15 cellular contexts compared by ENCODE assay signal in genomic region chr10:5565205-5565545, GRCh38. TPM values are rescaled to one million over a fixed set of nuclear protein-coding genes. Genes with fewer than 3 reads are reported as not detected.
A peak's percentile ranks its signal among the peaks of the same experiment; 100 is the strongest.
DNase-seq lines count a peak whose midpoint lies in the region; ATAC-seq, FAIRE-seq and TF ChIP-seq lines count a peak whose summit lies in the region.
"Had no signal": no experiment of that assay in that cellular context is flagged by ENCODE, and none has a peak within 500 bp of the region (broad histone marks: within the 10 kb centered on the region; RNA-seq: fewer than 3 reads in every experiment).

No MANE protein-coding gene starts in this region.

- H3K9ac ChIP-seq in HepG2 (ENCODE audit: insufficient read depth, low read depth, low read length) = no peak overlapping the region

- H3K27me3 ChIP-seq in HepG2 (ENCODE audit: control insufficient read depth in 1 of 2, insufficient read depth in 2 of 2, low read length in 2 of 2) (no peaks in the 10 kb centered on the region; a peak in 1 of 5 replicates), suprapubic skin (no peaks in the 10 kb centered on the region), WERI-Rb-1 (ENCODE audit: insufficient read depth, low read depth, severe bottlenecking) (no peaks in the 10 kb centered on the region)

- H2AFZ ChIP-seq in HepG2 (ENCODE audit: low read length) = no peak overlapping the region

- in situ Hi-C loops in HepG2 (cut with HindIII; ENCODE audit: extremely low pct_ligation_motif_present, low pct_unique_long_range_greater_than_20kb) = no loop called here

- peak overlapping the region; percentile 88 for H3K27ac Mint-ChIP-seq in activated naive CD8-positive, alpha-beta T cell treated with anti-CD3 and anti-CD28 coated beads, Interleukin-2, amount 10 ng/mL, durations not matched to agents 7 days and 5 days

- no peaks in the 10 kb centered on the region for H4K20me1 ChIP-seq in HepG2 (ENCODE audit: insufficient read depth, low read length)

- TF ChIP-seq EP300 in HepG2 (IDR thresholded peaks at IDR 0.05; ENCODE audit: low read depth in 2 of 2, low read length in 2 of 2) (no peak), HepG2 (CRISPR knock-in tag; IDR thresholded peaks at IDR 0.05; ENCODE audit: borderline replicate concordance) (no peak), suprapubic skin (IDR thresholded peaks at IDR 0.05) (no peak)

- H3K4me1 ChIP-seq in HepG2 (ENCODE audit: insufficient read depth, low read length) = peaks cover 73% of the 10 kb centered on the region
- peaks cover 16% of the 10 kb centered on the region for H3K4me1 ChIP-seq in suprapubic skin

- DNase-seq in activated effector memory CD4-positive, alpha-beta T cell treated with anti-CD3 and anti-CD28 coated beads, Interleukin-2, amount 50 U/mL, for 16 hours = peak; percentile 54
- DNase-seq in activated effector memory CD4-positive, alpha-beta T cell treated with Interleukin-2 at 50 U/mL for 16 hours = no peak
- peak; percentile 22 for DNase-seq in activated naive CD8-positive, alpha-beta T cell treated with anti-CD3 and anti-CD28 coated beads, Interleukin-2, amount 10 ng/mL, durations not matched to agents 7 days and 5 days
- DNase-seq in HepG2 (ENCODE audit: low spot score) = no peak
- DNase-seq in suprapubic skin (ENCODE audit: low spot score in 2 of 2) = peak; percentile 21 to 50
- no peak for DNase-seq in WERI-Rb-1
- DNase-seq in DMS 273 (lab: John Stamatoyannopoulos, UW; ENCODE audit: unreplicated experiment) = no peak
- DNase-seq in UCSD-AML1 (lab: John Stamatoyannopoulos, UW; ENCODE audit: unreplicated experiment) = no peak
- DNase-seq: DMS153; effector CD4-positive, alpha-beta T cell; NCI-H1092; occipital lobe had no signal

- no TSS peak for BruUV-seq in HepG2 (replicated peaks; lab: Mats Ljungman, UMichigan)

- TF ChIP-seq RAD21 in HepG2 (CRISPR knock-in tag; IDR thresholded peaks at IDR 0.05) = no peak

- intact Hi-C loops in HepG2 (cut with micrococcal nuclease; ENCODE audit: unreplicated experiment) = no loop called here

- POLR2A ChIA-PET in activated naive CD8-positive, alpha-beta T cell treated with anti-CD3 and anti-CD28 coated beads, Interleukin-2, amount 10 ng/mL, durations not matched to agents 7 days and 5 days (lab: Charles Lee) = no interaction called here
- POLR2A ChIA-PET in HepG2 (lab: Yijun Ruan, JAX) = interaction anchor here (0.8 to 1.5 kb wide), 2 partner anchors 16 to 117 kb away, joined by 3 read pairs; no protein-coding TSS in a partner anchor

- H3K27ac ChIP-seq in HepG2 (ENCODE audit: extremely low read length, insufficient read depth, low read length) = no peak overlapping the region
- no peak overlapping the region for H3K27ac ChIP-seq in suprapubic skin
- H3K27ac ChIP-seq in WERI-Rb-1 = no peak overlapping the region

- FAIRE-seq in HepG2 (lab: Jason Lieb, UNC) = no peak
- FAIRE-seq: urothelium cell line had no signal

- TF ChIP-seq CTCF in HepG2 (CRISPR knock-in tag; IDR thresholded peaks at IDR 0.05) (no peak), suprapubic skin (IDR thresholded peaks at IDR 0.05) (no peak), WERI-Rb-1 (IDR thresholded peaks at IDR 0.05; ENCODE audit: low read depth, low read length) (no peak)

- WGBS in HepG2 (ENCODE audit: low lambda C conversion rate) = 62% methylated on average over 8 of the region's 8 CpGs
- 100% methylated on average over 7 of the region's 8 CpGs for WGBS in suprapubic skin

- peaks cover 3% of the 10 kb centered on the region for H3K9me3 Mint-ChIP-seq in activated naive CD8-positive, alpha-beta T cell treated with anti-CD3 and anti-CD28 coated beads, Interleukin-2, amount 10 ng/mL, durations not matched to agents 7 days and 5 days

- CTCF ChIA-PET in HepG2 (lab: Yijun Ruan, JAX; ENCODE audit: low intra/inter-chr PET ratio, low total read pairs) = no interaction called here

- no peak for TF ChIP-seq POLR2A in HepG2 (IDR thresholded peaks at IDR 0.05; ENCODE audit: insufficient read depth in 1 of 2, low read depth in 2 of 2, low read length in 2 of 2)
- TF ChIP-seq POLR2A in suprapubic skin (IDR thresholded peaks at IDR 0.05) = no peak

- H3K4me3 Mint-ChIP-seq in activated naive CD8-positive, alpha-beta T cell treated with anti-CD3 and anti-CD28 coated beads, Interleukin-2, amount 10 ng/mL, durations not matched to agents 7 days and 5 days = no peak overlapping the region

- peaks cover 17% of the 10 kb centered on the region for H3K4me1 Mint-ChIP-seq in activated naive CD8-positive, alpha-beta T cell treated with anti-CD3 and anti-CD28 coated beads, Interleukin-2, amount 10 ng/mL, durations not matched to agents 7 days and 5 days

- no peaks in the 10 kb centered on the region for H3K79me2 ChIP-seq in HepG2 (ENCODE audit: insufficient read depth, low read length)

- peak overlapping the region; percentile 6; the same call in 1 of the 2 replicates for H3K4me2 ChIP-seq in HepG2 (ENCODE audit: low read depth, low read length)

- H3K36me3 ChIP-seq in HepG2 (replicated peaks in 1 of 2; ENCODE audit: control insufficient read depth in 1 of 2, insufficient read depth in 2 of 2, low read length in 2 of 2) = no peaks in the 10 kb centered on the region
- no peaks in the 10 kb centered on the region for H3K36me3 ChIP-seq in suprapubic skin
- no peaks in the 10 kb centered on the region for H3K36me3 ChIP-seq in WERI-Rb-1

- ATAC-seq in activated naive CD8-positive, alpha-beta T cell treated with anti-CD3 and anti-CD28 coated beads, Interleukin-2, amount 10 ng/mL, durations not matched to agents 7 days and 5 days (ENCODE audit: low read depth) = no peak
- no peak for ATAC-seq in HepG2

- H3K4me3 ChIP-seq in HepG2 (replicated peaks in 1 of 3; ENCODE audit: insufficient read depth in 1 of 3, low read depth in 2 of 3, low read length in 3 of 3) (no peak overlapping the region), suprapubic skin (no peak overlapping the region), WERI-Rb-1 (ENCODE audit: low read depth, low read length) (no peak overlapping the region)

- H3K9me3 ChIP-seq in HepG2 (ENCODE audit: low read length) (no peaks in the 10 kb centered on the region), suprapubic skin (no peaks in the 10 kb centered on the region), WERI-Rb-1 (ENCODE audit: severe bottlenecking) (no peaks in the 10 kb centered on the region)

- peaks cover 6% of the 10 kb centered on the region for H3K27me3 Mint-ChIP-seq in activated naive CD8-positive, alpha-beta T cell treated with anti-CD3 and anti-CD28 coated beads, Interleukin-2, amount 10 ng/mL, durations not matched to agents 7 days and 5 days

- no peaks in the 10 kb centered on the region for H3K36me3 Mint-ChIP-seq in activated naive CD8-positive, alpha-beta T cell treated with anti-CD3 and anti-CD28 coated beads, Interleukin-2, amount 10 ng/mL, durations not matched to agents 7 days and 5 days

TF ChIP-seq in HepG2, 621 proteins besides CTCF, POLR2A, EP300 and RAD21:
- TF ChIP-seq ZNF605 (CRISPR knock-in tag; IDR thresholded peaks at IDR 0.05) = no peak
- no peak for TF ChIP-seq MYC (CRISPR knock-in tag; IDR thresholded peaks at IDR 0.05; ENCODE audit: borderline replicate concordance)
- no peak for TF ChIP-seq ZNF484 (CRISPR knock-in tag; IDR thresholded peaks at IDR 0.05; ENCODE audit: borderline replicate concordance, low read depth)
- no peak for TF ChIP-seq RFX3 (CRISPR knock-in tag; IDR thresholded peaks at IDR 0.05)
- TF ChIP-seq KAT7 (CRISPR knock-in tag; IDR thresholded peaks at IDR 0.05; ENCODE audit: borderline replicate concordance) = no peak

RNA-seq across cellular contexts. Expression of gene CALML3, which starts 40.4 kb away (rescaled TPM):
- total RNA-seq in activated naive CD8-positive, alpha-beta T cell treated with anti-CD3 and anti-CD28 coated beads, Interleukin-2, amount 10 ng/mL, durations not matched to agents 7 days and 5 days = not detected
- total RNA-seq in HepG2 (2016; rRNA removed; fragmentation: Illumina TruSeq; extraction: Trizol) = not detected in 2 replicates
- not detected in 2 replicates for total RNA-seq in HepG2 (2016; cell fraction: cytosol; rRNA removed; fragmentation: Illumina TruSeq; extraction: Trizol; ENCODE audit: low read depth)
- not detected in 2 replicates for total RNA-seq in HepG2 (2016; cell fraction: insoluble cytoplasmic fraction; rRNA removed; fragmentation: Illumina TruSeq; extraction: Trizol)
- not detected in 2 replicates for total RNA-seq in HepG2 (2016; cell fraction: membrane; rRNA removed; fragmentation: Illumina TruSeq; extraction: Trizol)
- total RNA-seq in HepG2 (2016; cell fraction: nucleus; rRNA removed; fragmentation: Illumina TruSeq; extraction: Trizol) = not detected in 2 replicates
- not detected in 2 replicates for polyA plus RNA-seq in HepG2 (2011; rRNA removed)
- polyA plus RNA-seq in HepG2 (2011; cell fraction: cytosol; rRNA removed) = not detected in 2 replicates
- polyA plus RNA-seq in HepG2 (2011; cell fraction: nucleus; rRNA removed) = not detected in 2 replicates
- polyA plus RNA-seq in HepG2 (2012) = not detected in 2 replicates
- polyA plus RNA-seq in HepG2 (2016; cell fraction: cytosol; fragmentation: Illumina TruSeq; extraction: Trizol; ENCODE audit: low read depth) = not detected in 2 replicates
- polyA plus RNA-seq in HepG2 (2016; cell fraction: insoluble cytoplasmic fraction; fragmentation: Illumina TruSeq; extraction: Trizol; ENCODE audit: low read depth) = not detected in 2 replicates
- polyA plus RNA-seq in HepG2 (2016; cell fraction: membrane; fragmentation: Illumina TruSeq; extraction: Trizol; ENCODE audit: low read depth) = not detected in 2 replicates
- polyA plus RNA-seq in HepG2 (2016; cell fraction: nucleus; fragmentation: Illumina TruSeq; extraction: Trizol; ENCODE audit: insufficient read depth, low read depth) = not detected in 2 replicates
- polyA minus RNA-seq in HepG2 (2011; rRNA and poly(A)+ RNA removed; ENCODE audit: low replicate concordance) = not detected in 2 replicates
- polyA minus RNA-seq in HepG2 (2011; cell fraction: cytosol; rRNA and poly(A)+ RNA removed) = not detected in 2 replicates
- polyA minus RNA-seq in HepG2 (2011; cell fraction: nucleus; rRNA and poly(A)+ RNA removed) = not detected in 2 replicates
- 100 to 1,000 TPM in 2 of 4 donors, 10 to 100 TPM in 2; 27.4 to 296 (median 105) TPM for total RNA-seq in suprapubic skin
- total RNA-seq: aorta, HT1080, occipital lobe had no signal

Comparison
In these comparisons a context has a peak if more than half of its experiments do, and no peak if none do; other contexts are left out.
1. DNase-seq: peak in activated effector memory CD4-positive, alpha-beta T cell treated with anti-CD3 and anti-CD28 coated beads, Interleukin-2, amount 50 U/mL, for 16 hours (single experiment), activated naive CD8-positive, alpha-beta T cell treated with anti-CD3 and anti-CD28 coated beads, Interleukin-2, amount 10 ng/mL, durations not matched to agents 7 days and 5 days (single experiment) and suprapubic skin (2 of 2); none in activated effector memory CD4-positive, alpha-beta T cell treated with Interleukin-2 at 50 U/mL for 16 hours (single experiment), HepG2 (single experiment), WERI-Rb-1 (single experiment), DMS 273 (single experiment) and UCSD-AML1 (single experiment).
2. RNA of gene CALML3, which starts 40.4 kb away (total RNA-seq): 27.4 to 296 TPM in suprapubic skin; not detected in activated naive CD8-positive, alpha-beta T cell treated with anti-CD3 and anti-CD28 coated beads, Interleukin-2, amount 10 ng/mL, durations not matched to agents 7 days and 5 days and not detected in HepG2; every median in the first group is over 10 times any median in the second.